1 cellular context compared by ENCODE assay signal in genomic region chr7:129224251-129225205, GRCh38.
TF ChIP-seq lines count a peak whose summit lies in the region.

AHCYL2 (plus strand) TSS chr7:129225030.

TF ChIP-seq in GM12878, 131 proteins besides CTCF, POLR2A, EP300 and RAD21 (continued from another document and continues in another):
- TF ChIP-seq USF1 (IDR thresholded peaks at IDR 0.05; ENCODE audit: borderline replicate concordance, extremely low read length, insufficient read depth, low read depth, low read length), result peak; percentile 91
- peak; percentile 39 for TF ChIP-seq SKIL (IDR thresholded peaks at IDR 0.05; ENCODE audit: low read depth, poor library complexity, severe bottlenecking)
- TF ChIP-seq TCF12 (IDR thresholded peaks at IDR 0.05; ENCODE audit: low read depth, low read length), result no peak
- TF ChIP-seq POLR2AphosphoS5 (IDR thresholded peaks at IDR 0.05; ENCODE audit: low read length), result peak; percentile 58
- peak; percentile 84; the same call in 1 of the 2 replicates for TF ChIP-seq CHD2 (IDR thresholded peaks at IDR 0.05; ENCODE audit: borderline replicate concordance, low read depth, low read length)
- peak; percentile 76; the same call in 1 of the 2 replicates for TF ChIP-seq ATF3 (IDR thresholded peaks at IDR 0.05; ENCODE audit: borderline replicate concordance, extremely low read depth, low read depth, low read length)
- no peak for TF ChIP-seq EZH2 (IDR thresholded peaks at IDR 0.05; ENCODE audit: borderline replicate concordance, control insufficient read depth, low read depth, low read length)
- peak; percentile 93; the same call in 1 of the 2 replicates for TF ChIP-seq STAT1 (conservative IDR thresholded peaks at IDR 0.05)
- TF ChIP-seq POLR2AphosphoS2 (IDR thresholded peaks at IDR 0.05; ENCODE audit: low read depth, low read length), result no peak
- TF ChIP-seq REST (IDR thresholded peaks at IDR 0.05; ENCODE audit: low read depth, low read length), result no peak
- peak; percentile 55 for TF ChIP-seq RUNX3 (IDR thresholded peaks at IDR 0.05; ENCODE audit: low read length)
- no peak for TF ChIP-seq RCOR1 (conservative IDR thresholded peaks at IDR 0.05; ENCODE audit: low read depth, low read length)
- TF ChIP-seq NFIC (IDR thresholded peaks at IDR 0.05; ENCODE audit: low read depth, low read length), result no peak
- peak; percentile 83 for TF ChIP-seq GABPA (IDR thresholded peaks at IDR 0.05; ENCODE audit: low read depth)
- no peak for TF ChIP-seq ATF2 (IDR thresholded peaks at IDR 0.05; ENCODE audit: low read length)
- TF ChIP-seq MAX (IDR thresholded peaks at IDR 0.05; ENCODE audit: low read depth, low read length), result peak; percentile 91
- TF ChIP-seq ZSCAN29 (IDR thresholded peaks at IDR 0.05), result no peak
- TF ChIP-seq CBX3 (IDR thresholded peaks at IDR 0.05; ENCODE audit: borderline replicate concordance, low read depth), result no peak
- peak; percentile 98 for TF ChIP-seq HCFC1 (IDR thresholded peaks at IDR 0.05; ENCODE audit: low read length)
- TF ChIP-seq CHD4 (IDR thresholded peaks at IDR 0.05), result no peak
- TF ChIP-seq KLF5 (IDR thresholded peaks at IDR 0.05; ENCODE audit: partially characterized antibody), result peak; percentile 74
- TF ChIP-seq SP1 (IDR thresholded peaks at IDR 0.05; ENCODE audit: low read depth, low read length), result peak; percentile 91
- TF ChIP-seq GATAD2B (conservative IDR thresholded peaks at IDR 0.05; ENCODE audit: low read depth), result no peak; the same call in 1 of the 2 replicates
- TF ChIP-seq BHLHE40 (IDR thresholded peaks at IDR 0.05; ENCODE audit: borderline replicate concordance in 1 of 2, low read depth in 2 of 2, low read length in 1 of 2), result peak; percentile 98
- peak; percentile 85 for TF ChIP-seq SREBF1 (IDR thresholded peaks at IDR 0.05; ENCODE audit: low read length)
- 0 out of 2 replicates have a peak, but pooled peaks have one; percentile 74 for TF ChIP-seq ELK1 (IDR thresholded peaks at IDR 0.05; ENCODE audit: low read depth, low read length)
- TF ChIP-seq ZBTB33 (IDR thresholded peaks at IDR 0.05), result no peak
- peak; percentile 98 for TF ChIP-seq RAD51 (IDR thresholded peaks at IDR 0.05)
- no peak for TF ChIP-seq YBX1 (IDR thresholded peaks at IDR 0.05)
- TF ChIP-seq BMI1 (IDR thresholded peaks at IDR 0.05; ENCODE audit: borderline replicate concordance), result peak; percentile 65; the same call in 1 of the 2 replicates
- TF ChIP-seq NKRF (conservative IDR thresholded peaks at IDR 0.05), result 0 out of 2 replicates have a peak, but pooled peaks have one; percentile 18
- TF ChIP-seq PKNOX1 (IDR thresholded peaks at IDR 0.05), result peak; percentile 85
- no peak for TF ChIP-seq ASH2L (IDR thresholded peaks at IDR 0.05; ENCODE audit: borderline replicate concordance, low read depth)
- TF ChIP-seq TBL1XR1 (IDR thresholded peaks at IDR 0.05; ENCODE audit: low read depth, low read length), result peak; percentile 63; the same call in 1 of the 2 replicates
- TF ChIP-seq KDM1A (IDR thresholded peaks at IDR 0.05; ENCODE audit: borderline replicate concordance), result no peak
- TF ChIP-seq RELB (IDR thresholded peaks at IDR 0.05; ENCODE audit: low read depth), result peak; percentile 93
- TF ChIP-seq ZNF687 (IDR thresholded peaks at IDR 0.05), result no peak; the same call in 1 of the 2 replicates
